ENCODE assay signal across 3 cellular contexts in the genomic region with DNA sequence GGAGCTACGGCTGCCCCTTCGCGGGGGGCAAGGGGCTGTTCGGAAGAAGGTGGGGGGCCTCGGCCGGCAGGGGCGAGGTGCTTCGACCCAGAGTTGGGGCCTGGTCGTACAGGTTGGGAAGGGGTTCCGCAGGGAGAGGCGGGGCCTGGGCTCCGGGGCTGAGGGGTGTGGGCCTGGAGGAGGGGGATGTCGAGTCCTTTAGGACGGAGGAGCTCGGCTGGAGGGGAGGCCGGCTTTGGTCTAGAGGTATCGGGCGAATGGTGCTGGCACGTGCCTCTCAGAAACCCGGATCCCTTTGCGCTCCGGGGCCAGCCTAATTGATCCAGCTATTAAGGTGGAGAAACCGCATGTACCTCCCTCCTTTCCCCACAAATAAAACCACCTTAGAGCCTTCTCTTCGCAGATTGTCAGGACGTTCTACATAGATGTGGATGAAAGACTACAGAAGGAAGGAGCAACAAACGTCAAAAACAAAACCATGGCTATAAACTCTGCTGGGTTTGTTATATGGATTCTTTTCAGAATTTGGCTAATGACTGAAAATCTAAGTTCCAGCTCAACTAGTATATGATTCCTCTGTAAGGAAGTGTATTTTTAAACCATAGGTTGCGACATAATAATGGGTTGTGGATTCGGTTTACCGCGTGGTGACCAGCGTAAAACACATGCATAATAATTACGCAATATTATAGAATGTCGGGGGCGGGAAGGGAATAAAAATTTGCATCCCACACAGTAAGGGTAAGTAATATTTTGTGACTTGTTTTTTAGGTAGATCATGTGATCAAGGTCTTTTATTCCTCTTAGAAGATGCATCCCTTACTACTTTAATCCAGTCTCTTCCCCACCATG.
TF ChIP-seq lines count a peak whose summit lies in the region.

No MANE protein-coding gene starts in this region.

TF ChIP-seq in IMR-90, 13 proteins besides CTCF, POLR2A, EP300 and RAD21:
- TF ChIP-seq BHLHE40 (IDR thresholded peaks at IDR 0.05; ENCODE audit: low read depth, low read length) (peak; percentile 86), MAFK (IDR thresholded peaks at IDR 0.05; ENCODE audit: low read depth, low read length) (no peak), CEBPB (IDR thresholded peaks at IDR 0.05; ENCODE audit: low read depth, low read length) (peak; percentile 98), USF2 (IDR thresholded peaks at IDR 0.05; ENCODE audit: low read depth, low read length) (peak; percentile 33; the same call in 1 of the 2 replicates), MXI1 (IDR thresholded peaks at IDR 0.05; ENCODE audit: borderline replicate concordance, low read depth, low read length) (no peak)
- TF ChIP-seq, protein P1, sequence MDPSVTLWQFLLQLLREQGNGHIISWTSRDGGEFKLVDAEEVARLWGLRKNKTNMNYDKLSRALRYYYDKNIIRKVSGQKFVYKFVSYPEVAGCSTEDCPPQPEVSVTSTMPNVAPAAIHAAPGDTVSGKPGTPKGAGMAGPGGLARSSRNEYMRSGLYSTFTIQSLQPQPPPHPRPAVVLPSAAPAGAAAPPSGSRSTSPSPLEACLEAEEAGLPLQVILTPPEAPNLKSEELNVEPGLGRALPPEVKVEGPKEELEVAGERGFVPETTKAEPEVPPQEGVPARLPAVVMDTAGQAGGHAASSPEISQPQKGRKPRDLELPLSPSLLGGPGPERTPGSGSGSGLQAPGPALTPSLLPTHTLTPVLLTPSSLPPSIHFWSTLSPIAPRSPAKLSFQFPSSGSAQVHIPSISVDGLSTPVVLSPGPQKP (IDR thresholded peaks at IDR 0.05; ENCODE audit: borderline replicate concordance, low read depth, low read length), result no peak

TF ChIP-seq in SK-N-SH, 30 proteins besides CTCF, POLR2A, EP300 and RAD21:
- no peak for TF ChIP-seq IRF3 (IDR thresholded peaks at IDR 0.05; ENCODE audit: low read depth, low read length)
- TF ChIP-seq SMC3 (IDR thresholded peaks at IDR 0.05; ENCODE audit: low read depth, low read length), result no peak
- no peak for TF ChIP-seq USF2 (IDR thresholded peaks at IDR 0.05; ENCODE audit: borderline replicate concordance, low read depth, low read length)
- no peak for TF ChIP-seq TCF12 (IDR thresholded peaks at IDR 0.05)
- no peak for TF ChIP-seq YY1 (IDR thresholded peaks at IDR 0.05; ENCODE audit: low read depth)
- no peak for TF ChIP-seq CHD2 (IDR thresholded peaks at IDR 0.05; ENCODE audit: low read length, partially characterized antibody)
- no peak for TF ChIP-seq ZBTB33 (IDR thresholded peaks at IDR 0.05; ENCODE audit: borderline replicate concordance, low read depth)
- peak; percentile 83 for TF ChIP-seq MXI1 (IDR thresholded peaks at IDR 0.05; ENCODE audit: low read depth, low read length)
- peak; percentile 60; the same call in 1 of the 2 replicates for TF ChIP-seq MAX (IDR thresholded peaks at IDR 0.05; ENCODE audit: low read depth)
- TF ChIP-seq JUND (IDR thresholded peaks at IDR 0.05), result no peak

TF ChIP-seq in endothelial cell of umbilical vein, 7 proteins besides CTCF, POLR2A, EP300 and RAD21:
- TF ChIP-seq POLR2AphosphoS5 (IDR thresholded peaks at IDR 0.05; ENCODE audit: insufficient read depth, low read depth, low read length), result peak; percentile 6
- TF ChIP-seq MYC (IDR thresholded peaks at IDR 0.05; ENCODE audit: low read depth, low read length), result no peak
TF ChIP-seq in endothelial cell of umbilical vein: peak in this region for 1.
